8 cellular contexts compared by ENCODE assay signal in the genomic region with DNA sequence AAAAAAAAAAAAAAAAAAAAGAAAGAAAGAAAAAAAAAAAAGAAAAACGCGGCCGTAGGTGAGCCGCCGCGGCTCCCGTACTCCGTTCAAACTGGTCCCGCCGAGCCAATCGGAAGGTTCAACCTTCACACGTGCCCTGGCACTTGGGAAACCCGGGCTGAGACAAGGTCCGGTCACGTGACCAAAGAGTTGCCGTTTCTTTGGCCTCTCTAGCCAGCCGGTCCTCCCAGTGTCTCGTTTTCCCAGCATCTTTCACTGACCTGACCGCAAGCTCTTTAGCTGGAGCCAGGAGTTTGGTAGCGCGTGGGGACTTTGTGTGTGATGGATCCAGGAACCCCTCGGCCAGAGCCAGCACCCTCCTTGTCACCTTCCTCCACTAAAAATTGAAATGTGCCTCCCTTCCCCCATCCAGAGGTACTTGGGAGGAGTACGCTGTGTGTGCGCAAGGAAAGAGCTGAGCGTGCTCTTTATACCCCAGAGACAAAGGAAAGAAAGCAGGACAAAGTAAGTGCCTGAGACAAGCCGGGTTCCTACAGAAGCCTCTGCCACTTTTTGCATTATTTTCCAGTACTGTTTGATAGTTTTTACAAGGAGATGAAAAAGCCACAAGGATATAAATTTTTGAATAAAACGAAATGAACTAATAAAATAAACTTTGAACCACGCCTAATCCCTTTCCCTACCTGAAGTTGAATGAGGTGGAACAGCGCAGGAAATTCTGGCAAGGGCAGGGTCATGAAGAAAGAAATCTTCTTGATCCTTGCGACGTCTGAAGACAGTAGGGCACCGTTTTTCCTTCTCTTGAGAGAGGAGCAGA. TPM values are rescaled to one million over a fixed set of nuclear protein-coding genes. Genes with fewer than 3 reads are reported as not detected.
DNase-seq lines count a peak whose midpoint lies in the region; ATAC-seq and TF ChIP-seq lines count a peak whose summit lies in the region.

No MANE protein-coding gene starts in this region.

- H3K9me3 ChIP-seq in osteoblast (ENCODE audit: low read depth, low read length) (no peaks in the 10 kb centered on the region), thoracic aorta (no peaks in the 10 kb centered on the region)

- H3K27me3 Mint-ChIP-seq in activated naive CD8-positive, alpha-beta T cell treated with anti-CD3 and anti-CD28 coated beads for 36 hours, result no peaks in the 10 kb centered on the region
- peaks cover 16% of the 10 kb centered on the region for H3K27me3 Mint-ChIP-seq in glutamatergic neuron (ENCODE audit: unreplicated experiment)

- peaks cover 45% of the 10 kb centered on the region for H3K36me3 Mint-ChIP-seq in activated naive CD8-positive, alpha-beta T cell treated with anti-CD3 and anti-CD28 coated beads for 36 hours
- no peaks in the 10 kb centered on the region for H3K36me3 Mint-ChIP-seq in glutamatergic neuron (ENCODE audit: unreplicated experiment)

- H3K4me1 ChIP-seq in osteoblast (ENCODE audit: insufficient read depth, low read length) (peaks cover 25% of the 10 kb centered on the region), thoracic aorta (ENCODE audit: control insufficient read depth in 1 of 2, low read depth in 2 of 2) (peaks cover 21 to 39% of the 10 kb centered on the region in 2 donors)

- H4K20me1 ChIP-seq in osteoblast (ENCODE audit: insufficient read depth, low read length), result peaks cover 17% of the 10 kb centered on the region

- H3K27ac Mint-ChIP-seq in activated naive CD8-positive, alpha-beta T cell treated with anti-CD3 and anti-CD28 coated beads for 36 hours, result peak overlapping the region; percentile 93
- H3K27ac Mint-ChIP-seq in glutamatergic neuron (ENCODE audit: unreplicated experiment), result peak overlapping the region; percentile 98

- H3K79me2 ChIP-seq in osteoblast (ENCODE audit: insufficient read depth, low read length), result peaks cover 52% of the 10 kb centered on the region

- H2AFZ ChIP-seq in osteoblast (ENCODE audit: low read length), result peak overlapping the region; percentile 85

- peaks cover 31% of the 10 kb centered on the region for H3K4me1 Mint-ChIP-seq in activated naive CD8-positive, alpha-beta T cell treated with anti-CD3 and anti-CD28 coated beads for 36 hours
- peaks cover 6% of the 10 kb centered on the region for H3K4me1 Mint-ChIP-seq in glutamatergic neuron (ENCODE audit: low read depth, unreplicated experiment)

- no peaks in the 10 kb centered on the region for H3K27me3 ChIP-seq in osteoblast (ENCODE audit: insufficient read depth, low read length)
- H3K27me3 ChIP-seq in thoracic aorta (replicated peaks; ENCODE audit: insufficient read depth), result no peaks in the 10 kb centered on the region

- H3K36me3 ChIP-seq in osteoblast (ENCODE audit: insufficient read depth, low read length) (peaks cover 19% of the 10 kb centered on the region), thoracic aorta (peaks cover 13% of the 10 kb centered on the region)

- TF ChIP-seq CTCF in glutamatergic neuron (IDR thresholded peaks at IDR 0.05; ENCODE audit: partially characterized antibody, unreplicated experiment), result no peak
- TF ChIP-seq CTCF in osteoblast (IDR thresholded peaks at IDR 0.05; ENCODE audit: extremely low read depth, low read depth, low read length), result no peak
- TF ChIP-seq CTCF in thoracic aorta (IDR thresholded peaks at IDR 0.05), result no peak

- H3K9me3 Mint-ChIP-seq in activated naive CD8-positive, alpha-beta T cell treated with anti-CD3 and anti-CD28 coated beads for 36 hours, result no peaks in the 10 kb centered on the region
- H3K9me3 Mint-ChIP-seq in glutamatergic neuron (ENCODE audit: unreplicated experiment), result peaks cover 26% of the 10 kb centered on the region

- H3K27ac ChIP-seq in osteoblast (ENCODE audit: low read depth, low read length) (peak overlapping the region; percentile 79), thoracic aorta (peak overlapping the region; percentile 95 to 96)

- H3K4me2 ChIP-seq in osteoblast (ENCODE audit: insufficient read depth, low read length), result peak overlapping the region; percentile 88

- ATAC-seq in HG02623 (IDR thresholded peaks at IDR 0.05; ENCODE audit: unreplicated experiment), result peak; percentile 55
- ATAC-seq in thoracic aorta (ENCODE audit: insufficient number of reproducible peaks, low FRiP score, low read depth), result peak; percentile 90

- DNase-seq in GM04504 (ENCODE audit: low read depth) (peak; percentile 98), NCI-H1105 (lab: John Stamatoyannopoulos, UW) (peak; percentile 99), SKM-1 (lab: John Stamatoyannopoulos, UW; ENCODE audit: unreplicated experiment) (peak; percentile 96), glutamatergic neuron (peak; percentile 92), osteoblast (ENCODE audit: insufficient read length, low spot score, missing footprints) (peak; percentile 100), thoracic aorta (ENCODE audit: low spot score) (peak; percentile 94)
- DNase-seq in activated naive CD8-positive, alpha-beta T cell treated with anti-CD3 and anti-CD28 coated beads for 36 hours, result peak; percentile 92

- H3K4me3 ChIP-seq in osteoblast (ENCODE audit: insufficient read depth, low read length) (peak overlapping the region; percentile 92), thoracic aorta (peak overlapping the region; percentile 94)

- H3K4me3 Mint-ChIP-seq in activated naive CD8-positive, alpha-beta T cell treated with anti-CD3 and anti-CD28 coated beads for 36 hours, result peak overlapping the region; percentile 92
- peak overlapping the region; percentile 98 for H3K4me3 Mint-ChIP-seq in glutamatergic neuron (ENCODE audit: unreplicated experiment)

RNA-seq across cellular contexts. Expression of a gene that starts 1.0 kb away (rescaled TPM):
- total RNA-seq in activated naive CD8-positive, alpha-beta T cell treated with anti-CD3 and anti-CD28 coated beads for 36 hours, result 100 to 1,000 TPM; 125 to 134 TPM
- 135 TPM for total RNA-seq in glutamatergic neuron (ENCODE audit: unreplicated experiment)
- total RNA-seq in osteoblast, result 36.6 and 39.8 TPM in 2 replicates
- 10 to 100 TPM; 79.0 to 88.9 TPM for total RNA-seq in thoracic aorta

RNA-seq across cellular contexts. Expression of a gene that starts 11.7 kb away (rescaled TPM):
- total RNA-seq in activated naive CD8-positive, alpha-beta T cell treated with anti-CD3 and anti-CD28 coated beads for 36 hours, result 100 to 1,000 TPM; 223 to 230 TPM
- total RNA-seq in glutamatergic neuron (ENCODE audit: unreplicated experiment) (204 TPM), osteoblast (123 and 136 TPM in 2 replicates), thoracic aorta (100 to 1,000 TPM; 252 to 308 TPM)

RNA-seq across cellular contexts. Expression of a gene that starts 14.5 kb away (rescaled TPM):
- total RNA-seq in activated naive CD8-positive, alpha-beta T cell treated with anti-CD3 and anti-CD28 coated beads for 36 hours, result 10 to 100 TPM; 78.3 to 80.2 TPM
- 49.3 TPM for total RNA-seq in glutamatergic neuron (ENCODE audit: unreplicated experiment)
- 99.5 and 104 TPM in 2 replicates for total RNA-seq in osteoblast
- 10 to 100 TPM; 30.7 to 50.0 TPM for total RNA-seq in thoracic aorta

RNA-seq across cellular contexts. Expression of a gene that starts 26.3 kb away (rescaled TPM):
- 10 to 100 TPM; 13.1 to 13.4 TPM for total RNA-seq in activated naive CD8-positive, alpha-beta T cell treated with anti-CD3 and anti-CD28 coated beads for 36 hours
- total RNA-seq in glutamatergic neuron (ENCODE audit: unreplicated experiment), result 7.4 TPM
- 17.1 and 18.5 TPM in 2 replicates for total RNA-seq in osteoblast
- total RNA-seq in thoracic aorta, result 1 to 10 TPM; 3.0 to 3.9 TPM

RNA-seq across cellular contexts. Expression of a gene that starts 28.8 kb away (rescaled TPM):
- total RNA-seq in activated naive CD8-positive, alpha-beta T cell treated with anti-CD3 and anti-CD28 coated beads for 36 hours, result not detected
- total RNA-seq in glutamatergic neuron (ENCODE audit: unreplicated experiment), result not detected
- not detected in 2 replicates for total RNA-seq in osteoblast
- not detected for total RNA-seq in thoracic aorta

Comparison
In these comparisons a context has a peak if more than half of its experiments do, and no peak if none do; other contexts are left out.
1. Peak in every context shown above with its lines: DNase-seq, ATAC-seq, H3K4me3 ChIP-seq and H3K27ac ChIP-seq.